ENCODE assay signal across 25 cellular contexts in genomic region chr10:34430685-34431084, GRCh38.
DNase-seq lines count a peak whose midpoint lies in the region; ATAC-seq and TF ChIP-seq lines count a peak whose summit lies in the region.
"Had no signal": no experiment of that assay in that cellular context is flagged by ENCODE, and none has a peak within 500 bp of the region (broad histone marks: within the 10 kb centered on the region; RNA-seq: fewer than 3 reads in every experiment).

No MANE protein-coding gene starts in this region.

- H3K27me3 ChIP-seq in upper lobe of right lung: no peaks in the 10 kb centered on the region
- H3K27me3 ChIP-seq: stomach, thyroid gland had no signal

- H3K4me1 ChIP-seq in upper lobe of right lung: no peaks in the 10 kb centered on the region

- peak; percentile 57 for DNase-seq in SIG-M5 treated with dmso at 0.1 percent for 504 hours (lab: John Stamatoyannopoulos, UW; ENCODE audit: unreplicated experiment)
- DNase-seq in SIG-M5 (lab: John Stamatoyannopoulos, UW): no peak
- peak; percentile 70 for DNase-seq in NOMO-1 treated with dmso at 0.1 percent for 144 hours (lab: John Stamatoyannopoulos, UW; ENCODE audit: unreplicated experiment)
- DNase-seq in dermis blood vessel endothelial cell: peak; percentile 69
- DNase-seq in upper lobe of right lung: no peak
- no peak for DNase-seq in NCI-H526 (lab: John Stamatoyannopoulos, UW)
- no peak for DNase-seq in ecto neural progenitor cell (ENCODE audit: low spot score)
- DNase-seq: activated CD4-positive, alpha-beta T cell treated with anti-CD3 and anti-CD28 coated beads, Interleukin-2, amount 50 U/mL, for 1 hour; activated naive CD4-positive, alpha-beta T cell treated with anti-CD3 and anti-CD28 coated beads, Interleukin-2, amount 10 ng/mL, durations not matched to agents 7 days and 5 days; amniotic stem cell; CD8-positive, alpha-beta T cell; glutamatergic neuron; HCEC 1CT; kidney; NCI-H510A; NK-92 treated with Interleukin-12 subunit alpha and Interleukin-12 subunit beta, amount 100 ng/mL, for 24 hours; stimulated activated CD4-positive, alpha-beta T cell treated with anti-CD3 and anti-CD28 coated beads, Interleukin-1b, Interleukin-23, amount 100 ng/mL, for 48 hours; stomach; thyroid gland had no signal

- intact Hi-C loops in upper lobe of right lung (cut with DNase I): no loop called here

- no peaks in the 10 kb centered on the region for H3K9me3 ChIP-seq in upper lobe of right lung
- H3K9me3 ChIP-seq: stomach, thyroid gland had no signal

- H3K4me3 ChIP-seq in upper lobe of right lung: no peak overlapping the region
- H3K4me3 ChIP-seq: skin epidermis, stomach, thyroid gland had no signal

- H3K27ac ChIP-seq in upper lobe of right lung: no peak overlapping the region
- H3K27ac ChIP-seq: 22Rv1, KMS-11, skin epidermis, stomach, thyroid gland had no signal

- H3K36me3 ChIP-seq in upper lobe of right lung: no peaks in the 10 kb centered on the region
- H3K36me3 ChIP-seq: stomach, thyroid gland had no signal

- ATAC-seq in upper lobe of right lung (peak; percentile 88), GM21360 (IDR thresholded peaks at IDR 0.05; ENCODE audit: unreplicated experiment) (no peak)
- ATAC-seq: CD8-positive, alpha-beta T cell; natural killer cell treated with Interleukin-12 subunit alpha and Interleukin-12 subunit beta and Interleukin-15 and Interleukin-18, amount 100 ng/mL, for 72 hours; WTC11 had no signal

- TF ChIP-seq CTCF in upper lobe of right lung (IDR thresholded peaks at IDR 0.05): no peak

Comparison
In these comparisons a context has a peak if more than half of its experiments do, and no peak if none do; other contexts are left out.
1. DNase-seq: peak in SIG-M5 treated with dmso at 0.1 percent for 504 hours (single experiment), NOMO-1 treated with dmso at 0.1 percent for 144 hours (single experiment) and dermis blood vessel endothelial cell (single experiment); none in SIG-M5 (single experiment), upper lobe of right lung (single experiment), NCI-H526 (0 of 2) and ecto neural progenitor cell (single experiment).